2 cellular contexts compared by ENCODE assay signal in genomic region chr11:44025727-44026126, GRCh38.
TF ChIP-seq lines count a peak whose summit lies in the region.

No MANE protein-coding gene starts in this region.

TF ChIP-seq in HCT116, 20 proteins besides CTCF, POLR2A, EP300 and RAD21:
- TF ChIP-seq CBX3 (IDR thresholded peaks at IDR 0.05; ENCODE audit: low read depth): peak; percentile 20; the same call in 1 of the 2 replicates
- no peak for TF ChIP-seq EZH2phosphoT487 (IDR thresholded peaks at IDR 0.05; ENCODE audit: borderline replicate concordance)
- TF ChIP-seq TCF7L2 (IDR thresholded peaks at IDR 0.05; ENCODE audit: borderline replicate concordance, extremely low read depth, insufficient read depth, insufficient read length): no peak

TF ChIP-seq in K562, 482 proteins besides CTCF, POLR2A, EP300 and RAD21:
- TF ChIP-seq TOE1 (IDR thresholded peaks at IDR 0.05; ENCODE audit: borderline replicate concordance): no peak
- TF ChIP-seq TOE1 (CRISPR knock-in tag; IDR thresholded peaks at IDR 0.05; ENCODE audit: borderline replicate concordance, low read depth): no peak
- TF ChIP-seq SNAPC5 (CRISPR knock-in tag; IDR thresholded peaks at IDR 0.05): no peak
- TF ChIP-seq TEAD4 (IDR thresholded peaks at IDR 0.05; ENCODE audit: low read length): no peak
- no peak for TF ChIP-seq TEAD4 (CRISPR knock-in tag; IDR thresholded peaks at IDR 0.05; ENCODE audit: borderline replicate concordance)
- no peak for TF ChIP-seq CBX1 (IDR thresholded peaks at IDR 0.05; ENCODE audit: low read depth)
- TF ChIP-seq CBX5 (IDR thresholded peaks at IDR 0.05; ENCODE audit: borderline replicate concordance, low read depth): peak; percentile 84
- TF ChIP-seq ZNF589 (CRISPR knock-in tag; IDR thresholded peaks at IDR 0.05; ENCODE audit: low read depth): no peak
- TF ChIP-seq NONO (IDR thresholded peaks at IDR 0.05; ENCODE audit: low read depth in 2 of 2, low read length in 1 of 2): no peak
- TF ChIP-seq TRIM28 (IDR thresholded peaks at IDR 0.05): peak; percentile 75; the same call in 1 of the 2 replicates
- TF ChIP-seq ZFP1 (CRISPR knock-in tag; IDR thresholded peaks at IDR 0.05): 0 out of 2 replicates have a peak, but pooled peaks have one; percentile 22
- TF ChIP-seq COPS2 (conservative IDR thresholded peaks at IDR 0.05): no peak
- no peak for TF ChIP-seq ID3 (CRISPR knock-in tag; IDR thresholded peaks at IDR 0.05)
- no peak for TF ChIP-seq ID3 (tag; IDR thresholded peaks at IDR 0.05)
- peak in 1 of 2 experiments; percentile 84; a peak in 2 of 3 replicates for TF ChIP-seq CBX3 (IDR thresholded peaks at IDR 0.05; ENCODE audit: borderline replicate concordance in 1 of 2, low read length in 2 of 2)
- no peak for TF ChIP-seq NR4A1 (CRISPR knock-in tag; IDR thresholded peaks at IDR 0.05)
- TF ChIP-seq NR4A1 (tag; IDR thresholded peaks at IDR 0.05): no peak
- TF ChIP-seq GABPB1 (CRISPR knock-in tag; IDR thresholded peaks at IDR 0.05): no peak
- TF ChIP-seq CREB3L1 (IDR thresholded peaks at IDR 0.05; ENCODE audit: borderline replicate concordance, low read depth): no peak
- no peak for TF ChIP-seq MAFG (tag; conservative IDR thresholded peaks at IDR 0.05)
